8 cellular contexts compared by ENCODE assay signal in genomic region chr10:32056136-32057040, GRCh38. TPM values are rescaled to one million over a fixed set of nuclear protein-coding genes. Genes with fewer than 3 reads are reported as not detected.
A peak's percentile ranks its signal among the peaks of the same experiment; 100 is the strongest.
DNase-seq lines count a peak whose midpoint lies in the region; ATAC-seq lines count a peak whose summit lies in the region.

Gene KIF5B (minus strand): TSS chr10:32056425. CDS start chr10:32055973, 452 bp downstream.

- ATAC-seq in HG03442 (IDR thresholded peaks at IDR 0.05; ENCODE audit: unreplicated experiment) (peak; percentile 82), left lobe of liver (peak; percentile 89)

- peak within 1 kb of the TSS; percentile 98 for H3K9ac ChIP-seq in BLaER1

- no peaks in the 10 kb centered on the region for H3K36me3 ChIP-seq in BLaER1

- peaks cover 41% of the 10 kb centered on the region for H3K4me1 ChIP-seq in BLaER1

- DNase-seq in GM19240 (ENCODE audit: insufficient read length, low spot score) (peak; percentile 73), NCI-H69 (lab: John Stamatoyannopoulos, UW) (peak; percentile 86), cortex of kidney (lab: John Stamatoyannopoulos, UW) (peak; percentile 79), left lobe of liver (ENCODE audit: low spot score) (peak; percentile 93)
- peak; percentile 84 for DNase-seq in activated CD4-positive, alpha-beta T cell treated with anti-CD3 and anti-CD28 coated beads, Interleukin-2, amount 50 U/mL, for 1 hour
- DNase-seq in stimulated activated CD4-positive, alpha-beta T cell treated with anti-CD3 and anti-CD28 coated beads, Interleukin-2, amount 100 ng/mL, for 24 hours: peak; percentile 88 to 90

- H3K27me3 ChIP-seq in BLaER1: no peaks in the 10 kb centered on the region

- peak within 1 kb of the TSS; percentile 90 for H3K4me2 ChIP-seq in BLaER1

- peak within 1 kb of the TSS; percentile 99 for H3K27ac ChIP-seq in BLaER1

- H4K20me1 ChIP-seq in BLaER1: peaks cover 45% of the 10 kb centered on the region

- H3K9me3 ChIP-seq in BLaER1: no peaks in the 10 kb centered on the region

- H3K4me3 ChIP-seq in BLaER1: peak within 1 kb of the TSS; percentile 95

RNA-seq across cellular contexts. Expression of gene KIF5B, which starts in this region (rescaled TPM):
- 14.9 TPM for total RNA-seq in left lobe of liver

Comparison
In these comparisons a context has a peak if more than half of its experiments do, and no peak if none do; other contexts are left out.
1. Peak in every context shown above with its lines: DNase-seq, ATAC-seq, H3K4me3 ChIP-seq and H3K27ac ChIP-seq.